In genomic region chr20:59587570-59587969, GRCh38 we compare ENCODE assay signal across 17 cellular contexts. TPM values are rescaled to one million over a fixed set of nuclear protein-coding genes. Genes with fewer than 3 reads are reported as not detected.
DNase-seq lines count a peak whose midpoint lies in the region; ATAC-seq and TF ChIP-seq lines count a peak whose summit lies in the region.
"Had no signal": no experiment of that assay in that cellular context is flagged by ENCODE, and none has a peak within 500 bp of the region (broad histone marks: within the 10 kb centered on the region; RNA-seq: fewer than 3 reads in every experiment).

No MANE protein-coding gene starts in this region.

- no peak for ATAC-seq in left ventricle myocardium superior
- ATAC-seq in HG02885 (IDR thresholded peaks at IDR 0.05; ENCODE audit: poor library complexity, unreplicated experiment): no peak
- ATAC-seq in mucosa of descending colon: no peak

- no peak for TF ChIP-seq CTCF in glutamatergic neuron (IDR thresholded peaks at IDR 0.05; ENCODE audit: partially characterized antibody, unreplicated experiment)
- no peak for TF ChIP-seq CTCF in neural progenitor cell (IDR thresholded peaks at IDR 0.05)
- TF ChIP-seq CTCF in WERI-Rb-1 (IDR thresholded peaks at IDR 0.05; ENCODE audit: low read depth, low read length): no peak
- TF ChIP-seq CTCF in mucosa of descending colon (IDR thresholded peaks at IDR 0.05): no peak

- H3K79me2 ChIP-seq in neural progenitor cell (ENCODE audit: low read depth): no peaks in the 10 kb centered on the region

- peaks cover 84% of the 10 kb centered on the region for H3K27me3 ChIP-seq in neural progenitor cell
- peaks cover 98% of the 10 kb centered on the region for H3K27me3 ChIP-seq in WERI-Rb-1 (ENCODE audit: insufficient read depth, low read depth, severe bottlenecking)

- H3K27ac ChIP-seq in neural progenitor cell (no peak overlapping the region), WERI-Rb-1 (no peak overlapping the region)
- H3K27ac ChIP-seq: C4-2B had no signal

- H3K4me3 ChIP-seq in neural progenitor cell (no peak overlapping the region), WERI-Rb-1 (ENCODE audit: low read depth, low read length) (no peak overlapping the region), mucosa of descending colon (no peak overlapping the region)

- H3K4me1 Mint-ChIP-seq in glutamatergic neuron (ENCODE audit: low read depth, unreplicated experiment) (no peaks in the 10 kb centered on the region), neural progenitor cell (peaks cover 5% of the 10 kb centered on the region)
- H3K4me1 Mint-ChIP-seq: B cell, H9 had no signal

- H3K4me1 ChIP-seq in neural progenitor cell (no peaks in the 10 kb centered on the region), mucosa of descending colon (ENCODE audit: low read depth) (no peaks in the 10 kb centered on the region)

- H4K20me1 ChIP-seq in neural progenitor cell (ENCODE audit: low read depth): no peaks in the 10 kb centered on the region

- H3K4me3 Mint-ChIP-seq in glutamatergic neuron (ENCODE audit: unreplicated experiment) (no peak overlapping the region), neural progenitor cell (peak overlapping the region; percentile 33)
- H3K4me3 Mint-ChIP-seq: B cell; CD4-positive, alpha-beta T cell; H9 had no signal

- peaks cover 3% of the 10 kb centered on the region for H3K9me3 Mint-ChIP-seq in glutamatergic neuron (ENCODE audit: unreplicated experiment)
- peaks cover 3% of the 10 kb centered on the region for H3K9me3 Mint-ChIP-seq in neural progenitor cell
- H3K9me3 Mint-ChIP-seq: CD4-positive, alpha-beta T cell had no signal

- intact Hi-C loops in cardiac septum (cut with DNase I) (no loop called here), left ventricle myocardium superior (cut with micrococcal nuclease) (no loop called here), mucosa of descending colon (cut with DNase I, micrococcal nuclease) (no loop called here)

- H3K9me3 ChIP-seq in neural progenitor cell (ENCODE audit: low read depth): no peaks in the 10 kb centered on the region
- no peaks in the 10 kb centered on the region for H3K9me3 ChIP-seq in WERI-Rb-1 (ENCODE audit: severe bottlenecking)
- no peaks in the 10 kb centered on the region for H3K9me3 ChIP-seq in mucosa of descending colon

- no peak overlapping the region for H2AFZ ChIP-seq in neural progenitor cell (replicated peaks)

- H3K9ac ChIP-seq in neural progenitor cell: no peak overlapping the region

- H3K4me2 ChIP-seq in neural progenitor cell: no peak overlapping the region

- H3K27me3 Mint-ChIP-seq in glutamatergic neuron (ENCODE audit: unreplicated experiment): peaks cover 11% of the 10 kb centered on the region
- H3K27me3 Mint-ChIP-seq in neural progenitor cell (ENCODE audit: insufficient read depth, low read depth): peaks cover 8% of the 10 kb centered on the region

- H3F3A ChIP-seq in neural progenitor cell (ENCODE audit: low read depth): no peaks in the 10 kb centered on the region

- H3K27ac Mint-ChIP-seq in glutamatergic neuron (ENCODE audit: unreplicated experiment) (no peak overlapping the region), neural progenitor cell (no peak overlapping the region)
- H3K27ac Mint-ChIP-seq: B cell; CD4-positive, alpha-beta T cell; H9 had no signal

- H3K36me3 ChIP-seq in neural progenitor cell (no peaks in the 10 kb centered on the region), WERI-Rb-1 (no peaks in the 10 kb centered on the region), mucosa of descending colon (ENCODE audit: low read depth) (no peaks in the 10 kb centered on the region)

- H3K36me3 Mint-ChIP-seq in glutamatergic neuron (ENCODE audit: unreplicated experiment): no peaks in the 10 kb centered on the region
- no peaks in the 10 kb centered on the region for H3K36me3 Mint-ChIP-seq in neural progenitor cell

- DNase-seq in cardiac septum (ENCODE audit: low spot score) (peak; percentile 38), left ventricle myocardium superior (no peak), glutamatergic neuron (peak; percentile 2), neural progenitor cell (ENCODE audit: low spot score) (no peak), WERI-Rb-1 (no peak), inferior parietal cortex (ENCODE audit: extremely low spot score) (no peak), mucosa of descending colon (no peak)
- DNase-seq: 8988T; CD4-positive, alpha-beta T cell; DMS153; DMS79; GDM1; H9 had no signal

RNA-seq across cellular contexts. Expression of gene PHACTR3, which starts 16.8 kb away (rescaled TPM):
- total RNA-seq in cardiac septum (0.54 TPM), left ventricle myocardium superior (6.8 TPM), glutamatergic neuron (ENCODE audit: unreplicated experiment) (37.0 TPM), neural progenitor cell (ENCODE audit: low replicate concordance) (0.22 and 1.4 TPM in 2 replicates), mucosa of descending colon (1 to 10 TPM in 2 of 3 donors, under 1 TPM in 1; 0.41 to 3.4 (median 1.1) TPM)
- total RNA-seq: B cell; CD4-positive, alpha-beta T cell; H9; HT1080 had no signal

Comparison
In these comparisons a context has a peak if more than half of its experiments do, and no peak if none do; other contexts are left out.
1. DNase-seq: peak in cardiac septum (single experiment) and glutamatergic neuron (single experiment); none in left ventricle myocardium superior (single experiment), neural progenitor cell (single experiment), WERI-Rb-1 (single experiment), inferior parietal cortex (single experiment) and mucosa of descending colon (0 of 3).